In genomic region chr5:76337949-76338589, GRCh38 we compare ENCODE assay signal across 8 cellular contexts.
A peak's percentile ranks its signal among the peaks of the same experiment; 100 is the strongest.
DNase-seq lines count a peak whose midpoint lies in the region; ATAC-seq and TF ChIP-seq lines count a peak whose summit lies in the region.

No MANE protein-coding gene starts in this region.

- H3K27me3 ChIP-seq in WERI-Rb-1 (ENCODE audit: insufficient read depth, low read depth, severe bottlenecking): no peaks in the 10 kb centered on the region

- H3K4me3 ChIP-seq in WERI-Rb-1 (ENCODE audit: low read depth, low read length): no peak overlapping the region

- H3K4me1 Mint-ChIP-seq in naive thymus-derived CD8-positive, alpha-beta T cell: peaks cover 19 to 38% (median 23%) of the 10 kb centered on the region in 4 donors

- peak; percentile 70 for TF ChIP-seq RAD21 in Ishikawa (IDR thresholded peaks at IDR 0.05; ENCODE audit: low read depth)

- H3K9me3 Mint-ChIP-seq in naive thymus-derived CD8-positive, alpha-beta T cell: no peaks in the 10 kb centered on the region

- no peaks in the 10 kb centered on the region for H3K36me3 ChIP-seq in WERI-Rb-1

- H3K9me3 ChIP-seq in WERI-Rb-1 (ENCODE audit: severe bottlenecking): peaks cover 14% of the 10 kb centered on the region

- H3K27ac ChIP-seq in WERI-Rb-1: peak overlapping the region; percentile 48

- no peak for DNase-seq in activated CD4-positive, CD25-positive, alpha-beta regulatory T cell treated with anti-CD3 and anti-CD28 coated beads, Interleukin-2, amount 50 U/mL, for 72 hours
- DNase-seq in WERI-Rb-1 (peak; percentile 79), NCI-H187 (lab: John Stamatoyannopoulos, UW) (no peak)
- DNase-seq in effector CD8-positive, alpha-beta T cell (lab: John Stamatoyannopoulos, UW): peak; percentile 3
- DNase-seq in naive thymus-derived CD8-positive, alpha-beta T cell: peak in 8 of 10 donors; percentile 1 to 59 (median 40)

- peak overlapping the region in 2 of 10 donors; percentile 29 to 70 for H3K27ac Mint-ChIP-seq in naive thymus-derived CD8-positive, alpha-beta T cell

- H3K27me3 Mint-ChIP-seq in naive thymus-derived CD8-positive, alpha-beta T cell: no peaks in the 10 kb centered on the region

- peak; percentile 10 to 28 for ATAC-seq in activated CD4-positive, CD25-positive, alpha-beta regulatory T cell treated with anti-CD3 and anti-CD28 coated beads, Interleukin-2, amount 50 U/mL, for 24 hours
- peak; percentile 59 to 80 for ATAC-seq in naive thymus-derived CD8-positive, alpha-beta T cell
- no peak for ATAC-seq in GM19455 (IDR thresholded peaks at IDR 0.05; ENCODE audit: unreplicated experiment)

- TF ChIP-seq CTCF in WERI-Rb-1 (IDR thresholded peaks at IDR 0.05; ENCODE audit: low read depth, low read length): peak; percentile 66

- peaks cover 0 to 2% (median 0%) of the 10 kb centered on the region in 3 donors for H3K36me3 Mint-ChIP-seq in naive thymus-derived CD8-positive, alpha-beta T cell

- TF ChIP-seq EP300 in Ishikawa (IDR thresholded peaks at IDR 0.05; ENCODE audit: borderline replicate concordance): peak; percentile 35; the same call in 1 of the 2 replicates

- peak overlapping the region in 1 of 10 donors; percentile 3 for H3K4me3 Mint-ChIP-seq in naive thymus-derived CD8-positive, alpha-beta T cell

- POLR2A ChIA-PET in naive thymus-derived CD8-positive, alpha-beta T cell (lab: Charles Lee): interaction anchor here (0.5 to 1.0 kb wide), 4 partner anchors 33 to 136 kb away, joined by 3 to 4 read pairs (median 4); partner anchors contain the start of gene IQGAP2

TF ChIP-seq in Ishikawa, 13 proteins besides CTCF, POLR2A, EP300 and RAD21:
- no peak for TF ChIP-seq ZBTB7A (IDR thresholded peaks at IDR 0.05; ENCODE audit: low read depth)
- no peak for TF ChIP-seq FOXM1 (IDR thresholded peaks at IDR 0.05; ENCODE audit: borderline replicate concordance, low read depth)
- no peak for TF ChIP-seq MAX (IDR thresholded peaks at IDR 0.05)
- no peak for TF ChIP-seq USF1 (IDR thresholded peaks at IDR 0.05)
- 0 out of 2 replicates have a peak, but pooled peaks have one; percentile 18 for TF ChIP-seq CEBPB (IDR thresholded peaks at IDR 0.05)
- TF ChIP-seq YY1 (IDR thresholded peaks at IDR 0.05; ENCODE audit: low read depth): no peak
- TF ChIP-seq TAF1 (IDR thresholded peaks at IDR 0.05; ENCODE audit: low read depth): no peak
- peak; percentile 70 for TF ChIP-seq TEAD4 (IDR thresholded peaks at IDR 0.05)
- TF ChIP-seq CREB1 (IDR thresholded peaks at IDR 0.05; ENCODE audit: low read depth): no peak
- peak; percentile 33 for TF ChIP-seq TCF12 (IDR thresholded peaks at IDR 0.05; ENCODE audit: low read depth)
- TF ChIP-seq REST (IDR thresholded peaks at IDR 0.05; ENCODE audit: low read depth): no peak
- TF ChIP-seq NFIC (IDR thresholded peaks at IDR 0.05): peak; percentile 72
- no peak for TF ChIP-seq EGR1 (IDR thresholded peaks at IDR 0.05)

Comparison
In these comparisons a context has a peak if more than half of its experiments do, and no peak if none do; other contexts are left out.
1. DNase-seq: peak in WERI-Rb-1 (single experiment), effector CD8-positive, alpha-beta T cell (single experiment) and naive thymus-derived CD8-positive, alpha-beta T cell (8 of 10); none in activated CD4-positive, CD25-positive, alpha-beta regulatory T cell treated with anti-CD3 and anti-CD28 coated beads, Interleukin-2, amount 50 U/mL, for 72 hours (single experiment) and NCI-H187 (0 of 2).